Comparison of ENCODE assay signal across 8 cellular contexts in genomic region chr11:121291896-121292502, GRCh38. TPM values are rescaled to one million over a fixed set of nuclear protein-coding genes. Genes with fewer than 3 reads are reported as not detected.
DNase-seq lines count a peak whose midpoint lies in the region; ATAC-seq and TF ChIP-seq lines count a peak whose summit lies in the region.

No MANE protein-coding gene starts in this region.

- H3K4me3 Mint-ChIP-seq in CD4-positive, alpha-beta T cell, result peak overlapping the region; percentile 92
- peak overlapping the region; percentile 97 to 98 for H3K4me3 Mint-ChIP-seq in effector memory CD8-positive, alpha-beta T cell

- peak overlapping the region; percentile 99 for H3K27ac Mint-ChIP-seq in CD4-positive, alpha-beta T cell
- peak overlapping the region; percentile 97 to 100 for H3K27ac Mint-ChIP-seq in effector memory CD8-positive, alpha-beta T cell

- TSS peak; percentile 73 for BruUV-seq in PC-9 (replicated peaks; lab: Mats Ljungman, UMichigan)

- H4K20me1 ChIP-seq in PC-9 (ENCODE audit: insufficient read depth), result no peaks in the 10 kb centered on the region

- no peaks in the 10 kb centered on the region for H3K9me3 ChIP-seq in CD4-positive, alpha-beta T cell (ENCODE audit: control insufficient read depth, low read length)
- H3K9me3 ChIP-seq in PC-9 (ENCODE audit: insufficient read depth, low read depth) (no peaks in the 10 kb centered on the region), mucosa of descending colon (no peaks in the 10 kb centered on the region)

- POLR2A ChIA-PET in CD4-positive, alpha-beta T cell (lab: Charles Lee), result interaction anchor here (0.6 to 2.5 kb wide), 34 partner anchors 9 to 361 kb away, joined by 3 to 52 read pairs (median 3); partner anchors contain the start of genes SORL1 and SORL1-AS1
- POLR2A ChIA-PET in PC-9 (lab: Charles Lee; ENCODE audit: unreplicated experiment), result interaction anchor here (1.0 kb wide), 1 partner anchor 175 kb away, joined by 29 read pairs; no protein-coding TSS in a partner anchor

- peak overlapping the region; percentile 90 for H3K4me3 ChIP-seq in PC-9
- peak overlapping the region; percentile 44 for H3K4me3 ChIP-seq in mucosa of descending colon

- DNase-seq in CD4-positive, alpha-beta T cell, result peak in 2 of 10 experiments; percentile 19 to 20
- DNase-seq in PC-9 (peak; percentile 5 to 43), mucosa of descending colon (no peak), LoVo (ENCODE audit: low spot score) (no peak), COLO829 (ENCODE audit: low spot score) (no peak)
- DNase-seq in effector memory CD8-positive, alpha-beta T cell, result no peak

- CTCF ChIA-PET in CD4-positive, alpha-beta T cell (lab: Charles Lee), result interaction anchor here (1.1 to 1.4 kb wide), 3 partner anchors 10 to 185 kb away, joined by 3 to 4 read pairs (median 3); no protein-coding TSS in a partner anchor
- CTCF ChIA-PET in PC-9 (lab: Charles Lee), result interaction anchor here (0.7 kb wide), 2 partner anchors 317 to 475 kb away, joined by 3 to 4 read pairs; no protein-coding TSS in a partner anchor

- no peaks in the 10 kb centered on the region for H3K27me3 Mint-ChIP-seq in CD4-positive, alpha-beta T cell
- H3K27me3 Mint-ChIP-seq in effector memory CD8-positive, alpha-beta T cell, result peaks cover 6 to 7% of the 10 kb centered on the region in 2 donors

- no peak for TF ChIP-seq CTCF in CD4-positive, alpha-beta T cell (IDR thresholded peaks at IDR 0.05)
- TF ChIP-seq CTCF in PC-9 (conservative IDR thresholded peaks at IDR 0.05) (no peak), mucosa of descending colon (IDR thresholded peaks at IDR 0.05) (no peak)

- intact Hi-C loops in CD4-positive, alpha-beta T cell (cut with DNase I, micrococcal nuclease), result loop anchor here (2.0 to 10.0 kb wide), 4 partner anchors 43 to 1770 kb away; partner anchors contain the start of genes HSPA8 (in 1 of the 2) and TBCEL (in 1 of the 2)
- intact Hi-C loops in PC-9 (cut with micrococcal nuclease; ENCODE audit: unreplicated experiment) (no loop called here), mucosa of descending colon (cut with DNase I, micrococcal nuclease) (no loop called here)

- peak overlapping the region; percentile 96 for H3K27ac ChIP-seq in CD4-positive, alpha-beta T cell (ENCODE audit: low read depth, low read length)
- peak overlapping the region; percentile 34 for H3K27ac ChIP-seq in PC-9

- no peaks in the 10 kb centered on the region for H3K27me3 ChIP-seq in CD4-positive, alpha-beta T cell (ENCODE audit: control insufficient read depth, insufficient read depth, low read length)
- H3K27me3 ChIP-seq in PC-9 (ENCODE audit: insufficient read depth, low read depth), result peaks cover 38% of the 10 kb centered on the region

- H3K4me1 ChIP-seq in PC-9 (replicated peaks; ENCODE audit: insufficient read depth) (peaks cover 11% of the 10 kb centered on the region), mucosa of descending colon (ENCODE audit: low read depth) (no peaks in the 10 kb centered on the region)

- H2AFZ ChIP-seq in PC-9, result peak overlapping the region; percentile 99

- H3F3A ChIP-seq in PC-9 (ENCODE audit: insufficient read depth, low read depth), result no peaks in the 10 kb centered on the region

- no peaks in the 10 kb centered on the region for H3K9me3 Mint-ChIP-seq in CD4-positive, alpha-beta T cell
- no peaks in the 10 kb centered on the region for H3K9me3 Mint-ChIP-seq in effector memory CD8-positive, alpha-beta T cell

- no peaks in the 10 kb centered on the region for H3K9me2 ChIP-seq in PC-9 (ENCODE audit: insufficient read depth)

- peak; percentile 75 for ATAC-seq in CD4-positive, alpha-beta T cell (ENCODE audit: poor library complexity)
- peak; percentile 30 for ATAC-seq in GM19351 (IDR thresholded peaks at IDR 0.05; ENCODE audit: unreplicated experiment)
- ATAC-seq in HG03342 (IDR thresholded peaks at IDR 0.05; ENCODE audit: unreplicated experiment), result peak; percentile 23
- ATAC-seq in effector memory CD8-positive, alpha-beta T cell (replicated peaks), result peak; percentile 16
- ATAC-seq in mucosa of descending colon, result peak; percentile 28

- no peaks in the 10 kb centered on the region for H3K36me3 ChIP-seq in PC-9 (ENCODE audit: low read depth)
- no peaks in the 10 kb centered on the region for H3K36me3 ChIP-seq in mucosa of descending colon (ENCODE audit: low read depth)

- peaks cover 60% of the 10 kb centered on the region for H3K4me1 Mint-ChIP-seq in CD4-positive, alpha-beta T cell (ENCODE audit: low read depth)
- peaks cover 21 to 36% of the 10 kb centered on the region in 2 donors for H3K4me1 Mint-ChIP-seq in effector memory CD8-positive, alpha-beta T cell (ENCODE audit: low read depth in 2 of 2)

- peak overlapping the region; percentile 98 for H3K4me2 ChIP-seq in PC-9

- H3K79me2 ChIP-seq in PC-9 (ENCODE audit: low read depth), result peaks cover 28% of the 10 kb centered on the region

- H3K36me3 Mint-ChIP-seq in CD4-positive, alpha-beta T cell (ENCODE audit: low read depth), result peaks cover 30% of the 10 kb centered on the region
- peaks cover 17% of the 10 kb centered on the region for H3K36me3 Mint-ChIP-seq in effector memory CD8-positive, alpha-beta T cell (ENCODE audit: insufficient read depth)

RNA-seq across cellular contexts. Expression of gene SC5D, which starts 0.6 kb away (rescaled TPM):
- total RNA-seq in CD4-positive, alpha-beta T cell, result 10 to 100 TPM; 87.7 to 92.7 TPM
- 10.2 and 16.9 TPM in 2 replicates for total RNA-seq in PC-9 (2021)
- total RNA-seq in mucosa of descending colon, result 10 to 100 TPM; 37.6 to 45.9 (median 43.1) TPM

Comparison
In these comparisons a context has a peak if more than half of its experiments do, and no peak if none do; other contexts are left out.
1. ATAC-seq: peak in every context shown above with its lines; median percentile 75 in CD4-positive, alpha-beta T cell; 30 in GM19351; 28 in mucosa of descending colon; 23 in HG03342; 16 in effector memory CD8-positive, alpha-beta T cell.
2. DNase-seq: peak in PC-9 (2 of 2); none in effector memory CD8-positive, alpha-beta T cell (0 of 3), mucosa of descending colon (0 of 3), LoVo (single experiment) and COLO829 (single experiment).
3. intact Hi-C loops: an anchor here in CD4-positive, alpha-beta T cell (2.0 to 10.0 kb wide); none called in PC-9 and mucosa of descending colon.